8 cellular contexts compared by ENCODE assay signal in genomic region chr20:3811421-3812258, GRCh38. TPM values are rescaled to one million over a fixed set of nuclear protein-coding genes. Genes with fewer than 3 reads are reported as not detected.
DNase-seq lines count a peak whose midpoint lies in the region; ATAC-seq and TF ChIP-seq lines count a peak whose summit lies in the region.

No MANE protein-coding gene starts in this region.

- peak; percentile 92 for ATAC-seq in activated CD4-positive, alpha-beta T cell treated with anti-CD3 and anti-CD28 coated beads for 36 hours
- ATAC-seq in GM19035 (IDR thresholded peaks at IDR 0.05; ENCODE audit: unreplicated experiment), result no peak

- peak; percentile 96 for DNase-seq in NCI-H2171 treated with DMSO at 0.1 percent for 48 hours (lab: John Stamatoyannopoulos, UW)
- DNase-seq in activated CD4-positive, alpha-beta T cell treated with anti-CD3 and anti-CD28 coated beads for 36 hours, result peak; percentile 97
- DNase-seq in central memory CD4-positive, alpha-beta T cell, result peak; percentile 94
- DNase-seq in left kidney (ENCODE audit: low read depth, low spot score), result peak; percentile 87
- peak; percentile 90 for DNase-seq in stimulated activated CD4-positive, alpha-beta T cell treated with anti-CD3 and anti-CD28 coated beads, Interleukin-1b, Interleukin-23, amount 100 ng/mL, for 4 hours (ENCODE audit: low read depth in 2 of 2)
- DNase-seq in NAMALWA (ENCODE audit: low spot score), result no peak

- peak; percentile 16 for TF ChIP-seq POLR2A in GM18526 (IDR thresholded peaks at IDR 0.05; ENCODE audit: extremely low read depth, insufficient read length)

- no peaks in the 10 kb centered on the region for H3K27me3 Mint-ChIP-seq in activated CD4-positive, alpha-beta T cell treated with anti-CD3 and anti-CD28 coated beads for 36 hours

- intact Hi-C loops in activated CD4-positive, alpha-beta T cell treated with anti-CD3 and anti-CD28 coated beads for 36 hours (cut with DNase I, micrococcal nuclease), result loop anchor here (1.0 to 10.0 kb wide), 6 partner anchors 9 to 337 kb away; partner anchors contain the start of genes AP5S1 (in 2 of the 2), ADISSP (in 1 of the 2), ATRN (in 1 of the 2) and CDC25B (in 1 of the 2)

- H3K36me3 Mint-ChIP-seq in activated CD4-positive, alpha-beta T cell treated with anti-CD3 and anti-CD28 coated beads for 36 hours (ENCODE audit: low read depth), result peaks cover 5% of the 10 kb centered on the region

- CTCF ChIA-PET in activated CD4-positive, alpha-beta T cell treated with anti-CD3 and anti-CD28 coated beads for 36 hours (lab: Charles Lee), result interaction anchor here (0.6 to 1.7 kb wide), 6 partner anchors 9 to 519 kb away, joined by 3 to 5 read pairs (median 3); partner anchors contain the start of genes ADISSP, AP5S1 and CDC25B

- POLR2A ChIA-PET in activated CD4-positive, alpha-beta T cell treated with anti-CD3 and anti-CD28 coated beads for 36 hours (lab: Charles Lee), result interaction anchor here (1.0 kb wide), 1 partner anchor 26 kb away, joined by 5 read pairs; the partner anchor contains the start of gene CENPB

- H3K27ac Mint-ChIP-seq in activated CD4-positive, alpha-beta T cell treated with anti-CD3 and anti-CD28 coated beads for 36 hours, result peak overlapping the region; percentile 96

- H3K4me3 Mint-ChIP-seq in activated CD4-positive, alpha-beta T cell treated with anti-CD3 and anti-CD28 coated beads for 36 hours, result peak overlapping the region; percentile 78

- H3K9me3 Mint-ChIP-seq in activated CD4-positive, alpha-beta T cell treated with anti-CD3 and anti-CD28 coated beads for 36 hours (ENCODE audit: low read depth), result no peaks in the 10 kb centered on the region

- H3K4me1 Mint-ChIP-seq in activated CD4-positive, alpha-beta T cell treated with anti-CD3 and anti-CD28 coated beads for 36 hours, result peaks cover 78% of the 10 kb centered on the region

RNA-seq across cellular contexts. Expression of gene AP5S1, which starts 8.7 kb away (rescaled TPM):
- total RNA-seq in activated CD4-positive, alpha-beta T cell treated with anti-CD3 and anti-CD28 coated beads for 36 hours, result 10 to 100 TPM in 1 of 2 experiments, 1 to 10 TPM in 1; 9.1 to 11.3 TPM

RNA-seq across cellular contexts. Expression of gene CDC25B, which starts 15.5 kb away (rescaled TPM):
- 10 to 100 TPM; 79.8 to 96.2 TPM for total RNA-seq in activated CD4-positive, alpha-beta T cell treated with anti-CD3 and anti-CD28 coated beads for 36 hours

RNA-seq across cellular contexts. Expression of gene CENPB, which starts 25.1 kb away (rescaled TPM):
- 10 to 100 TPM; 46.2 to 48.3 TPM for total RNA-seq in activated CD4-positive, alpha-beta T cell treated with anti-CD3 and anti-CD28 coated beads for 36 hours

RNA-seq across cellular contexts. Expression of gene SPEF1, which starts 30.4 kb away (rescaled TPM):
- total RNA-seq in activated CD4-positive, alpha-beta T cell treated with anti-CD3 and anti-CD28 coated beads for 36 hours, result under 1 TPM in 1 of 2 experiments, not detected in 1; 0.14 TPM

RNA-seq across cellular contexts. Expression of gene MAVS, which starts 35.0 kb away (rescaled TPM):
- 10 to 100 TPM; 23.2 to 25.9 TPM for total RNA-seq in activated CD4-positive, alpha-beta T cell treated with anti-CD3 and anti-CD28 coated beads for 36 hours
